ENCODE assay signal across 14 cellular contexts in the genomic region with DNA sequence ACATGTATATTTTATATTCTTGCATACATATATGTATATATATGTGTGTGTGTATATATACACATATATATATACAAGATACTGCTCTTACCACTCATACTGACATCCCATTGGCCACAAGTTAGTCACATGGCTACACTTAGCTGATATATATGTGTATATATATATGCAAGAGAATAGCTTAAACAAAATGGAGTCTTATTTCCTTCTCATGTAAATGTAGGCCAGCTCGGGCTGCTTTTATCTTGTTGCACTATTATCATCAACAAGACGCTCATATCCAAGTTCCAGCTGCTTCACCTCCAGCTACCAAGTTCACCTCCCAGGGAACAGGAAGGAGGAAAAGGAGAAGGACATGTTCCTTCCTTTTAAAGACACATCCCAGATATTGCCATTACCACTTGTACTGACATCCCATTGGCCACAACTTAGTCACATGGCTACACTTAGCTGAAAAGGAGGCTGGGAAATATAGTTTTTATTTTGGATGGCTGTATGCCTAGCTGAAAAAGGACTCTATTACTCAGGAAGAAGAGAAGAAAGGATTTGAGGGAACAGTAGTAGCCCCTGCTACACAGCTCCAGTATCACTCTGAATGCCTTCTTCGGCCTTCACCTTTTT. TPM values are rescaled to one million over a fixed set of nuclear protein-coding genes. Genes with fewer than 3 reads are reported as not detected.
A peak's percentile ranks its signal among the peaks of the same experiment; 100 is the strongest.
DNase-seq lines count a peak whose midpoint lies in the region; ATAC-seq, FAIRE-seq and TF ChIP-seq lines count a peak whose summit lies in the region.
"Had no signal": no experiment of that assay in that cellular context is flagged by ENCODE, and none has a peak within 500 bp of the region (broad histone marks: within the 10 kb centered on the region; RNA-seq: fewer than 3 reads in every experiment).

No MANE protein-coding gene starts in this region.

- no peaks in the 10 kb centered on the region for H3K36me3 Mint-ChIP-seq in activated T-helper 1 cell treated with anti-CD3 and anti-CD28 coated beads, Interleukin-12 subunit alpha, Interleukin-12 subunit beta, Interleukin-2, Interleukin-4 antibody, amounts not matched to agents 30 ng/mL and 10 ng/mL and 1 ng/mL, durations not matched to agents 14 hours and 24 hours and 36 hours (ENCODE audit: low read depth)

- H3K9me1 ChIP-seq in K562 (ENCODE audit: control insufficient read depth, insufficient read depth, low read length) = no peaks in the 10 kb centered on the region

- intact Hi-C loops in A673 (cut with micrococcal nuclease; ENCODE audit: unreplicated experiment) = no loop called here
- intact Hi-C loops in K562 (cut with micrococcal nuclease) = loop anchor here (5.0 kb wide), 1 partner anchor 434 kb away; no protein-coding TSS in a partner anchor
- intact Hi-C loops in activated T-helper 1 cell treated with anti-CD3 and anti-CD28 coated beads, Interleukin-12 subunit alpha, Interleukin-12 subunit beta, Interleukin-2, Interleukin-4 antibody, amounts not matched to agents 30 ng/mL and 10 ng/mL and 1 ng/mL, durations not matched to agents 14 hours and 24 hours and 36 hours (cut with micrococcal nuclease) = no loop called here

- H3K27ac ChIP-seq in A673 (ENCODE audit: low read depth, low read length, poor library complexity, severe bottlenecking) (no peak overlapping the region), K562 (ENCODE audit: extremely low read depth, low read depth, low read length) (no peak overlapping the region)
- H3K27ac ChIP-seq: lower lobe of right lung, parathyroid adenoma had no signal

- H3K79me2 ChIP-seq in K562 (ENCODE audit: control insufficient read depth, insufficient read depth, low read length) = no peaks in the 10 kb centered on the region
- H3K79me2 ChIP-seq: parathyroid adenoma had no signal

- POLR2A ChIA-PET in A673 (lab: Charles Lee; ENCODE audit: low non-redundant PET) (interaction anchor here (0.6 kb wide), 1 partner anchor 373 kb away, joined by 3 read pairs; no protein-coding TSS in a partner anchor), K562 (lab: Yijun Ruan, JAX) (interaction anchor here (0.6 to 1.5 kb wide), 2 partner anchors 10 to 1638 kb away, joined by 3 read pairs; no protein-coding TSS in a partner anchor)

- ATAC-seq in K562 = peak; percentile 62
- ATAC-seq: lower lobe of right lung had no signal

- H3K4me3 ChIP-seq in A673 (ENCODE audit: low read depth, low read length, poor library complexity, severe bottlenecking) (no peak overlapping the region), K562 (no peak overlapping the region)
- H3K4me3 ChIP-seq: HAP-1, lower lobe of right lung had no signal

- H4K20me1 ChIP-seq in K562 (replicated peaks; ENCODE audit: control insufficient read depth, insufficient read depth, low read length) = no peaks in the 10 kb centered on the region

- no peak for TF ChIP-seq POLR2A in K562 (conservative IDR thresholded peaks at IDR 0.05)

- H3K27me3 ChIP-seq in A673 (replicated peaks; ENCODE audit: insufficient read depth, low read depth, low read length, poor library complexity) (no peaks in the 10 kb centered on the region), K562 (ENCODE audit: control insufficient read depth in 2 of 2, insufficient read depth in 2 of 2, low read length in 2 of 2) (no peaks in the 10 kb centered on the region)

- H3K4me1 ChIP-seq in A673 (ENCODE audit: insufficient read depth, low read length, poor library complexity, severe bottlenecking) = peaks cover under 1% of the 10 kb centered on the region
- peaks cover 16 to 28% of the 10 kb centered on the region in 2 experiments for H3K4me1 ChIP-seq in K562 (replicated peaks in 1 of 2; ENCODE audit: control insufficient read depth in 2 of 2, insufficient read depth in 2 of 2, low read length in 2 of 2)
- H3K4me1 ChIP-seq: parathyroid adenoma had no signal

- no peak overlapping the region for H3K9ac ChIP-seq in K562 (ENCODE audit: insufficient read depth in 1 of 2, low read depth in 2 of 2, low read length in 2 of 2)
- H3K9ac ChIP-seq: parathyroid adenoma had no signal

- peaks cover 13% of the 10 kb centered on the region for H3K4me1 Mint-ChIP-seq in activated T-helper 1 cell treated with anti-CD3 and anti-CD28 coated beads, Interleukin-12 subunit alpha, Interleukin-12 subunit beta, Interleukin-2, Interleukin-4 antibody, amounts not matched to agents 30 ng/mL and 10 ng/mL and 1 ng/mL, durations not matched to agents 14 hours and 24 hours and 36 hours (ENCODE audit: low read depth)

- no peak overlapping the region for H3K27ac Mint-ChIP-seq in activated T-helper 1 cell treated with anti-CD3 and anti-CD28 coated beads, Interleukin-12 subunit alpha, Interleukin-12 subunit beta, Interleukin-2, Interleukin-4 antibody, amounts not matched to agents 30 ng/mL and 10 ng/mL and 1 ng/mL, durations not matched to agents 14 hours and 24 hours and 36 hours

- no peak for TF ChIP-seq CTCF in A673 (conservative IDR thresholded peaks at IDR 0.05; ENCODE audit: low read depth, low read length)
- TF ChIP-seq CTCF in K562 (IDR thresholded peaks at IDR 0.05 in 2 of 3, conservative IDR thresholded peaks at IDR 0.05 in 1 of 3; ENCODE audit: insufficient read depth in 2 of 3, low read depth in 1 of 3, low read length in 3 of 3) = no peak

- H3K36me3 ChIP-seq in A673 (ENCODE audit: insufficient read depth, low read length, poor library complexity, severe bottlenecking) (no peaks in the 10 kb centered on the region), K562 (ENCODE audit: control insufficient read depth, insufficient read depth, low read length) (no peaks in the 10 kb centered on the region)
- H3K36me3 ChIP-seq: HAP-1, lower lobe of right lung had no signal

- no TSS peak for BruUV-seq in A673 (replicated peaks; lab: Mats Ljungman, UMichigan)
- BruUV-seq in K562 (replicated peaks; lab: Mats Ljungman, UMichigan) = no TSS peak

- H3K27me3 Mint-ChIP-seq in activated T-helper 1 cell treated with anti-CD3 and anti-CD28 coated beads, Interleukin-12 subunit alpha, Interleukin-12 subunit beta, Interleukin-2, Interleukin-4 antibody, amounts not matched to agents 30 ng/mL and 10 ng/mL and 1 ng/mL, durations not matched to agents 14 hours and 24 hours and 36 hours (ENCODE audit: insufficient read depth) = peaks cover 2% of the 10 kb centered on the region
- H3K27me3 Mint-ChIP-seq: central memory CD8-positive, alpha-beta T cell had no signal

- no peak overlapping the region; the same call in 1 of the 2 replicates for H3K4me2 ChIP-seq in K562 (ENCODE audit: insufficient read depth, low read length)

- in situ Hi-C loops in K562 (cut with MboI) = no loop called here

- TF ChIP-seq EP300 in K562 (IDR thresholded peaks at IDR 0.05; ENCODE audit: low read length) = no peak

- DNase-seq in A673 (ENCODE audit: low spot score) (peak; percentile 53), M059J (ENCODE audit: low read depth) (peak; percentile 25), K562 (ENCODE audit: extremely low read depth in 1 of 4, low spot score in 3 of 4) (peak in 1 of 4 experiments; percentile 36), DMS114 treated with DMSO at 0.1 percent for 48 hours (lab: John Stamatoyannopoulos, UW; ENCODE audit: unreplicated experiment) (no peak), RPMI8226 (no peak)
- DNase-seq in activated T-helper 1 cell treated with anti-CD3 and anti-CD28 coated beads, Interleukin-12 subunit alpha, Interleukin-12 subunit beta, Interleukin-2, Interleukin-4 antibody, amounts not matched to agents 30 ng/mL and 10 ng/mL and 1 ng/mL, durations not matched to agents 14 hours and 24 hours and 36 hours (ENCODE audit: low spot score) = no peak
- DNase-seq: activated CD4-positive, CD25-positive, alpha-beta regulatory T cell; lower lobe of right lung; NCI-H146; stimulated activated CD4-positive, alpha-beta T cell treated with anti-CD3 and anti-CD28 coated beads, Interleukin-2, amount 100 ng/mL, for 48 hours had no signal

- CTCF ChIA-PET in A673 (lab: Charles Lee) = no interaction called here
- CTCF ChIA-PET in K562 (lab: Yijun Ruan, JAX; ENCODE audit: low intra/inter-chr PET ratio) = no interaction called here

- FAIRE-seq in K562 (lab: Jason Lieb, UNC) = peak; percentile 66

- TF ChIP-seq RAD21 in K562 (CRISPR knock-in tag; conservative IDR thresholded peaks at IDR 0.05 in 1 of 2, IDR thresholded peaks at IDR 0.05 in 1 of 2) = no peak

- peak overlapping the region; percentile 93 for H2AFZ ChIP-seq in K562 (ENCODE audit: low read depth, low read length)
- H2AFZ ChIP-seq: parathyroid adenoma had no signal

- WGBS in K562 (ENCODE audit: insufficient coverage, low coverage, missing lambda C conversion rate) = 49% methylated on average over 3 of the region's 3 CpGs

- H3K4me3 Mint-ChIP-seq in activated T-helper 1 cell treated with anti-CD3 and anti-CD28 coated beads, Interleukin-12 subunit alpha, Interleukin-12 subunit beta, Interleukin-2, Interleukin-4 antibody, amounts not matched to agents 30 ng/mL and 10 ng/mL and 1 ng/mL, durations not matched to agents 14 hours and 24 hours and 36 hours = no peak overlapping the region
- H3K4me3 Mint-ChIP-seq: central memory CD8-positive, alpha-beta T cell had no signal

- no peaks in the 10 kb centered on the region for H3K9me3 ChIP-seq in A673 (ENCODE audit: low read depth, low read length, poor library complexity, severe bottlenecking)
- no peaks in the 10 kb centered on the region for H3K9me3 ChIP-seq in K562 (replicated peaks; ENCODE audit: control insufficient read depth, insufficient read depth, low read depth, low read length)
- H3K9me3 ChIP-seq: HAP-1, lower lobe of right lung had no signal

- no peaks in the 10 kb centered on the region for H3K9me3 Mint-ChIP-seq in activated T-helper 1 cell treated with anti-CD3 and anti-CD28 coated beads, Interleukin-12 subunit alpha, Interleukin-12 subunit beta, Interleukin-2, Interleukin-4 antibody, amounts not matched to agents 30 ng/mL and 10 ng/mL and 1 ng/mL, durations not matched to agents 14 hours and 24 hours and 36 hours
- H3K9me3 Mint-ChIP-seq: central memory CD8-positive, alpha-beta T cell had no signal

RNA-seq across cellular contexts. Expression of a gene that starts 1.9 kb away (rescaled TPM):
- total RNA-seq in A673 (2021) = not detected in 2 replicates
- not detected in 2 replicates for total RNA-seq in M059J (2014; rRNA removed; shearing (Covaris generic))
- total RNA-seq in K562 (2011; cell fraction: chromatin; rRNA removed; ENCODE audit: low replicate concordance) = not detected in 2 replicates
- not detected in 2 replicates for total RNA-seq in K562 (2011; cell fraction: nucleolus; rRNA removed)
- not detected in 2 replicates for total RNA-seq in K562 (2011; cell fraction: nucleoplasm; rRNA removed)
- total RNA-seq in K562 (2014; rRNA removed) = not detected in 2 replicates
- not detected in 2 replicates for total RNA-seq in K562 (2014; rRNA removed; fragmentation: Illumina TruSeq; extraction: Trizol)
- not detected in 2 replicates for total RNA-seq in K562 (2015; rRNA removed; fragmentation: Illumina TruSeq; extraction: Trizol)
- 0.67 TPM in 1 of 2 replicates, not detected in the other for total RNA-seq in K562 (2021)
- not detected in 2 replicates for polyA plus RNA-seq in K562 (2011; rRNA removed)
- polyA plus RNA-seq in K562 (2011; cell fraction: cytosol; rRNA removed) = 0.03 TPM in 1 of 2 replicates, not detected in the other
- not detected in 2 replicates for polyA plus RNA-seq in K562 (2011; cell fraction: nucleus; rRNA removed)
- polyA plus RNA-seq in K562 (2012) = not detected in 2 replicates
- not detected in 2 replicates for polyA plus RNA-seq in K562 (2014; fragmentation: Illumina TruSeq; extraction: Trizol)
- polyA plus RNA-seq in K562 (2014; fragmentation: Nextera tagmentation; extraction: Ambion mirVana) = not detected
- not detected in 2 replicates for polyA plus RNA-seq in K562 (2014; rRNA removed)
- polyA minus RNA-seq in K562 (2011; rRNA and poly(A)+ RNA removed) = not detected in 2 replicates
- polyA minus RNA-seq in K562 (2011; cell fraction: cytosol; rRNA and poly(A)+ RNA removed) = not detected in 2 replicates
- not detected in 2 replicates for polyA minus RNA-seq in K562 (2011; cell fraction: nucleus; rRNA and poly(A)+ RNA removed)
- total RNA-seq in activated T-helper 1 cell treated with anti-CD3 and anti-CD28 coated beads, Interleukin-12 subunit alpha, Interleukin-12 subunit beta, Interleukin-2, Interleukin-4 antibody, amounts not matched to agents 30 ng/mL and 10 ng/mL and 1 ng/mL, durations not matched to agents 14 hours and 24 hours and 36 hours = not detected in 2 replicates
- total RNA-seq: glomerular endothelial cell had no signal

RNA-seq across cellular contexts. Expression of a gene that starts 5.8 kb away (rescaled TPM):
- total RNA-seq in A673 (2021) (100 and 109 TPM in 2 replicates), K562 (2014; rRNA removed) (67.0 and 80.2 TPM in 2 replicates), K562 (2014; rRNA removed; fragmentation: Illumina TruSeq; extraction: Trizol) (94.1 and 104 TPM in 2 replicates), K562 (2015; rRNA removed; fragmentation: Illumina TruSeq; extraction: Trizol) (83.8 and 85.1 TPM in 2 replicates), K562 (2021) (83.8 and 88.6 TPM in 2 replicates)
- total RNA-seq in M059J (2014; rRNA removed; shearing (Covaris generic)) = 59.8 and 98.2 TPM in 2 replicates
- 120 and 142 TPM in 2 replicates for total RNA-seq in K562 (2011; cell fraction: chromatin; rRNA removed; ENCODE audit: low replicate concordance)
- total RNA-seq in K562 (2011; cell fraction: nucleolus; rRNA removed) = 64.1 and 76.7 TPM in 2 replicates
- total RNA-seq in K562 (2011; cell fraction: nucleoplasm; rRNA removed) = 77.9 and 94.5 TPM in 2 replicates
- polyA plus RNA-seq in K562 (2011; rRNA removed) (89.3 and 120 TPM in 2 replicates), K562 (2014; fragmentation: Illumina TruSeq; extraction: Trizol) (83.9 and 96.8 TPM in 2 replicates), K562 (2014; fragmentation: Nextera tagmentation; extraction: Ambion mirVana) (10 to 100 TPM; 13.0 to 17.2 TPM), K562 (2014; rRNA removed) (66.3 and 77.5 TPM in 2 replicates)
- 55.3 and 65.6 TPM in 2 replicates for polyA plus RNA-seq in K562 (2011; cell fraction: cytosol; rRNA removed)
- polyA plus RNA-seq in K562 (2011; cell fraction: nucleus; rRNA removed) = 95.7 and 103 TPM in 2 replicates
- polyA plus RNA-seq in K562 (2012) = 50.1 and 76.2 TPM in 2 replicates
- polyA minus RNA-seq in K562 (2011; rRNA and poly(A)+ RNA removed) = 126 and 135 TPM in 2 replicates
- 63.5 and 68.0 TPM in 2 replicates for polyA minus RNA-seq in K562 (2011; cell fraction: cytosol; rRNA and poly(A)+ RNA removed)
- polyA minus RNA-seq in K562 (2011; cell fraction: nucleus; rRNA and poly(A)+ RNA removed) = 63.0 and 97.1 TPM in 2 replicates
- total RNA-seq in activated T-helper 1 cell treated with anti-CD3 and anti-CD28 coated beads, Interleukin-12 subunit alpha, Interleukin-12 subunit beta, Interleukin-2, Interleukin-4 antibody, amounts not matched to agents 30 ng/mL and 10 ng/mL and 1 ng/mL, durations not matched to agents 14 hours and 24 hours and 36 hours = 104 TPM in 2 replicates

RNA-seq across cellular contexts. Expression of a gene that starts 20.8 kb away (rescaled TPM):
- 38.7 and 39.4 TPM in 2 replicates for total RNA-seq in A673 (2021)
- total RNA-seq in M059J (2014; rRNA removed; shearing (Covaris generic)) = 18.5 and 26.4 TPM in 2 replicates
- total RNA-seq in K562 (2011; cell fraction: chromatin; rRNA removed; ENCODE audit: low replicate concordance) = 15.6 and 21.6 TPM in 2 replicates
- total RNA-seq in K562 (2011; cell fraction: nucleolus; rRNA removed) = 11.8 and 13.9 TPM in 2 replicates
- 14.7 and 15.7 TPM in 2 replicates for total RNA-seq in K562 (2011; cell fraction: nucleoplasm; rRNA removed)
- 25.1 and 28.0 TPM in 2 replicates for total RNA-seq in K562 (2014; rRNA removed)
- 20.5 and 24.2 TPM in 2 replicates for total RNA-seq in K562 (2014; rRNA removed; fragmentation: Illumina TruSeq; extraction: Trizol)
- total RNA-seq in K562 (2015; rRNA removed; fragmentation: Illumina TruSeq; extraction: Trizol) = 30.7 and 31.1 TPM in 2 replicates
- 19.9 and 22.9 TPM in 2 replicates for total RNA-seq in K562 (2021)
- polyA plus RNA-seq in K562 (2011; rRNA removed) = 23.9 and 27.1 TPM in 2 replicates
- polyA plus RNA-seq in K562 (2011; cell fraction: cytosol; rRNA removed) = 22.8 and 30.1 TPM in 2 replicates
- polyA plus RNA-seq in K562 (2011; cell fraction: nucleus; rRNA removed) = 21.3 and 23.8 TPM in 2 replicates
- polyA plus RNA-seq in K562 (2012) = 14.8 and 19.9 TPM in 2 replicates
- 32.5 and 34.1 TPM in 2 replicates for polyA plus RNA-seq in K562 (2014; fragmentation: Illumina TruSeq; extraction: Trizol)
- 10 to 100 TPM in 1 of 2 experiments, 1 to 10 TPM in 1; 9.5 to 10.6 TPM for polyA plus RNA-seq in K562 (2014; fragmentation: Nextera tagmentation; extraction: Ambion mirVana)
- polyA plus RNA-seq in K562 (2014; rRNA removed) = 27.1 and 28.2 TPM in 2 replicates
- polyA minus RNA-seq in K562 (2011; rRNA and poly(A)+ RNA removed) = 34.5 and 34.7 TPM in 2 replicates
- polyA minus RNA-seq in K562 (2011; cell fraction: cytosol; rRNA and poly(A)+ RNA removed) = 15.0 and 16.0 TPM in 2 replicates
- polyA minus RNA-seq in K562 (2011; cell fraction: nucleus; rRNA and poly(A)+ RNA removed) = 10.0 and 16.0 TPM in 2 replicates
- total RNA-seq in activated T-helper 1 cell treated with anti-CD3 and anti-CD28 coated beads, Interleukin-12 subunit alpha, Interleukin-12 subunit beta, Interleukin-2, Interleukin-4 antibody, amounts not matched to agents 30 ng/mL and 10 ng/mL and 1 ng/mL, durations not matched to agents 14 hours and 24 hours and 36 hours = 30.0 and 33.4 TPM in 2 replicates

RNA-seq across cellular contexts. Expression of a gene that starts 29.5 kb away (rescaled TPM):
- total RNA-seq in A673 (2021) (not detected in 2 replicates), K562 (2014; rRNA removed) (not detected in 2 replicates), K562 (2014; rRNA removed; fragmentation: Illumina TruSeq; extraction: Trizol) (not detected in 2 replicates), K562 (2015; rRNA removed; fragmentation: Illumina TruSeq; extraction: Trizol) (not detected in 2 replicates), K562 (2021) (not detected in 2 replicates)
- not detected in 2 replicates for total RNA-seq in M059J (2014; rRNA removed; shearing (Covaris generic))
- total RNA-seq in K562 (2011; cell fraction: chromatin; rRNA removed; ENCODE audit: low replicate concordance) = 0.32 TPM in 1 of 2 replicates, not detected in the other
- not detected in 2 replicates for total RNA-seq in K562 (2011; cell fraction: nucleolus; rRNA removed)
- total RNA-seq in K562 (2011; cell fraction: nucleoplasm; rRNA removed) = not detected in 2 replicates
- polyA plus RNA-seq in K562 (2011; rRNA removed) (not detected in 2 replicates), K562 (2014; fragmentation: Illumina TruSeq; extraction: Trizol) (not detected in 2 replicates), K562 (2014; fragmentation: Nextera tagmentation; extraction: Ambion mirVana) (not detected), K562 (2014; rRNA removed) (0.07 and 0.11 TPM in 2 replicates)
- polyA plus RNA-seq in K562 (2011; cell fraction: cytosol; rRNA removed) = not detected in 2 replicates
- not detected in 2 replicates for polyA plus RNA-seq in K562 (2011; cell fraction: nucleus; rRNA removed)
- 0.10 TPM in 1 of 2 replicates, not detected in the other for polyA plus RNA-seq in K562 (2012)
- polyA minus RNA-seq in K562 (2011; rRNA and poly(A)+ RNA removed) = not detected in 2 replicates
- polyA minus RNA-seq in K562 (2011; cell fraction: cytosol; rRNA and poly(A)+ RNA removed) = not detected in 2 replicates
- not detected in 2 replicates for polyA minus RNA-seq in K562 (2011; cell fraction: nucleus; rRNA and poly(A)+ RNA removed)
- total RNA-seq in activated T-helper 1 cell treated with anti-CD3 and anti-CD28 coated beads, Interleukin-12 subunit alpha, Interleukin-12 subunit beta, Interleukin-2, Interleukin-4 antibody, amounts not matched to agents 30 ng/mL and 10 ng/mL and 1 ng/mL, durations not matched to agents 14 hours and 24 hours and 36 hours = not detected in 2 replicates
- total RNA-seq: glomerular endothelial cell, lower lobe of right lung had no signal

RNA-seq across cellular contexts. Expression of a gene that starts 36.1 kb away (rescaled TPM):
- total RNA-seq in A673 (2021) (not detected in 2 replicates), K562 (2014; rRNA removed) (not detected in 2 replicates), K562 (2014; rRNA removed; fragmentation: Illumina TruSeq; extraction: Trizol) (not detected in 2 replicates), K562 (2015; rRNA removed; fragmentation: Illumina TruSeq; extraction: Trizol) (not detected in 2 replicates), K562 (2021) (1.1 and 1.7 TPM in 2 replicates)
- not detected in 2 replicates for total RNA-seq in M059J (2014; rRNA removed; shearing (Covaris generic))
- not detected in 2 replicates for total RNA-seq in K562 (2011; cell fraction: chromatin; rRNA removed; ENCODE audit: low replicate concordance)
- total RNA-seq in K562 (2011; cell fraction: nucleolus; rRNA removed) = not detected in 2 replicates
- not detected in 2 replicates for total RNA-seq in K562 (2011; cell fraction: nucleoplasm; rRNA removed)
- polyA plus RNA-seq in K562 (2011; rRNA removed) (not detected in 2 replicates), K562 (2014; fragmentation: Illumina TruSeq; extraction: Trizol) (not detected in 2 replicates), K562 (2014; fragmentation: Nextera tagmentation; extraction: Ambion mirVana) (not detected), K562 (2014; rRNA removed) (not detected in 2 replicates)
- polyA plus RNA-seq in K562 (2011; cell fraction: cytosol; rRNA removed) = not detected in 2 replicates
- not detected in 2 replicates for polyA plus RNA-seq in K562 (2011; cell fraction: nucleus; rRNA removed)
- polyA plus RNA-seq in K562 (2012) = not detected in 2 replicates
- not detected in 2 replicates for polyA minus RNA-seq in K562 (2011; rRNA and poly(A)+ RNA removed)
- not detected in 2 replicates for polyA minus RNA-seq in K562 (2011; cell fraction: cytosol; rRNA and poly(A)+ RNA removed)
- polyA minus RNA-seq in K562 (2011; cell fraction: nucleus; rRNA and poly(A)+ RNA removed) = not detected in 2 replicates
- total RNA-seq in activated T-helper 1 cell treated with anti-CD3 and anti-CD28 coated beads, Interleukin-12 subunit alpha, Interleukin-12 subunit beta, Interleukin-2, Interleukin-4 antibody, amounts not matched to agents 30 ng/mL and 10 ng/mL and 1 ng/mL, durations not matched to agents 14 hours and 24 hours and 36 hours = not detected in 2 replicates
- total RNA-seq: glomerular endothelial cell, lower lobe of right lung had no signal

Comparison
In these comparisons a context has a peak if more than half of its experiments do, and no peak if none do; other contexts are left out.
1. DNase-seq: peak in A673 (single experiment) and M059J (single experiment); none in activated T-helper 1 cell treated with anti-CD3 and anti-CD28 coated beads, Interleukin-12 subunit alpha, Interleukin-12 subunit beta, Interleukin-2, Interleukin-4 antibody, amounts not matched to agents 30 ng/mL and 10 ng/mL and 1 ng/mL, durations not matched to agents 14 hours and 24 hours and 36 hours (single experiment), DMS114 treated with DMSO at 0.1 percent for 48 hours (single experiment) and RPMI8226 (single experiment).